9 cellular contexts compared by ENCODE assay signal in genomic region chr11:35418282-35418846, GRCh38. TPM values are rescaled to one million over a fixed set of nuclear protein-coding genes. Genes with fewer than 3 reads are reported as not detected.
DNase-seq lines count a peak whose midpoint lies in the region; ATAC-seq and TF ChIP-seq lines count a peak whose summit lies in the region.
"Had no signal": no experiment of that assay in that cellular context is flagged by ENCODE, and none has a peak within 500 bp of the region (broad histone marks: within the 10 kb centered on the region; RNA-seq: fewer than 3 reads in every experiment).

No MANE protein-coding gene starts in this region.

- no peak overlapping the region for H3T11ph ChIP-seq in H9 (ENCODE audit: low read length)

- H3K4me1 ChIP-seq in A673 (ENCODE audit: insufficient read depth, low read length, poor library complexity, severe bottlenecking) (peaks cover 14% of the 10 kb centered on the region), H9 (ENCODE audit: insufficient read depth, low read length) (no peaks in the 10 kb centered on the region), ascending aorta (peaks cover 3 to 22% of the 10 kb centered on the region in 2 donors), mesodermal cell (ENCODE audit: control insufficient read depth, insufficient read depth, low read length, poor library complexity, severe bottlenecking) (peaks cover 5% of the 10 kb centered on the region)

- H3K23ac ChIP-seq in H9 (ENCODE audit: insufficient read length, low read depth, low read length), result no peak overlapping the region

- no peak overlapping the region for H4K8ac ChIP-seq in H9 (replicated peaks; ENCODE audit: insufficient read length, low read depth, low read length)

- H3K27ac Mint-ChIP-seq in H9, result no peak overlapping the region

- no peaks in the 10 kb centered on the region; a peak in 2 of 5 replicates for H3K9me3 Mint-ChIP-seq in H9

- no TSS peak for BruUV-seq in A673 (replicated peaks; lab: Mats Ljungman, UMichigan)

- H3K27ac ChIP-seq in A673 (ENCODE audit: low read depth, low read length, poor library complexity, severe bottlenecking), result no peak overlapping the region
- no peak overlapping the region for H3K27ac ChIP-seq in H9 (ENCODE audit: insufficient read length, low read depth, low read length)
- no peak overlapping the region for H3K27ac ChIP-seq in ascending aorta
- no peak overlapping the region for H3K27ac ChIP-seq in mesodermal cell (ENCODE audit: low read depth, low read length, severe bottlenecking)
- H3K27ac ChIP-seq: adrenal gland had no signal

- peak overlapping the region; percentile 52 for H3K4me2 ChIP-seq in H9 (ENCODE audit: insufficient read depth, insufficient read length, low read length)

- no peak overlapping the region for H2BK15ac ChIP-seq in H9 (ENCODE audit: low read depth, low read length)

- CTCF ChIA-PET in A673 (lab: Charles Lee), result no interaction called here

- H2AK5ac ChIP-seq in H9 (ENCODE audit: insufficient read length, low read length), result no peak overlapping the region

- peak overlapping the region; percentile 67 to 85 for H3K4me3 Mint-ChIP-seq in H9

- H2BK20ac ChIP-seq in H9 (ENCODE audit: low read depth, low read length, poor library complexity, severe bottlenecking), result no peak overlapping the region

- H3K4me3 ChIP-seq in A673 (ENCODE audit: low read depth, low read length, poor library complexity, severe bottlenecking), result peak overlapping the region; percentile 30
- peak overlapping the region; percentile 44 to 66 for H3K4me3 ChIP-seq in ascending aorta
- H3K4me3 ChIP-seq in mesodermal cell (ENCODE audit: extremely low read depth, insufficient read depth, low read length, poor library complexity, severe bottlenecking), result peak overlapping the region; percentile 49

- H3K27me3 Mint-ChIP-seq in H9 (ENCODE audit: low read depth), result peaks cover 99% of the 10 kb centered on the region

- POLR2A ChIA-PET in A673 (lab: Charles Lee; ENCODE audit: low non-redundant PET), result no interaction called here

- H2AFZ ChIP-seq in H9 (ENCODE audit: low read length), result no peak overlapping the region

- no peak overlapping the region for H3K18ac ChIP-seq in H9 (ENCODE audit: insufficient read length, low read depth, low read length)

- H4K91ac ChIP-seq in H9 (ENCODE audit: insufficient read length, low read depth, low read length), result no peak overlapping the region

- no peaks in the 10 kb centered on the region for H4K20me1 ChIP-seq in H9 (ENCODE audit: control insufficient read depth, insufficient read depth, insufficient read length)

- no peak overlapping the region for H3K4ac ChIP-seq in H9 (ENCODE audit: low read depth, low read length)

- peaks cover 11 to 15% of the 10 kb centered on the region in 2 experiments for H3K4me1 Mint-ChIP-seq in H9

- H2BK12ac ChIP-seq in H9 (ENCODE audit: insufficient read length, low read depth, low read length), result no peak overlapping the region

- no peak overlapping the region for H2BK5ac ChIP-seq in H9 (ENCODE audit: insufficient read length, low read length)

- H3K23me2 ChIP-seq in H9 (ENCODE audit: insufficient read length, low read depth, low read length, poor library complexity, severe bottlenecking), result peaks cover 19% of the 10 kb centered on the region

- H3K27me3 ChIP-seq in A673 (replicated peaks; ENCODE audit: insufficient read depth, low read depth, low read length, poor library complexity) (peaks cover 100% of the 10 kb centered on the region), H9 (ENCODE audit: insufficient read depth, low read length) (peaks cover 52% of the 10 kb centered on the region), ascending aorta (peaks cover 10% of the 10 kb centered on the region)

- DNase-seq in A673 (ENCODE audit: low spot score), result no peak
- DNase-seq in H9, result peak; percentile 72
- DNase-seq in ascending aorta (ENCODE audit: low spot score in 2 of 2), result no peak
- no peak for DNase-seq in GM19240 (ENCODE audit: insufficient read length, low spot score)
- no peak for DNase-seq in HUDEP-2 (lab: John Stamatoyannopoulos, UW; ENCODE audit: unreplicated experiment in 76 of 76)

- no peaks in the 10 kb centered on the region for H3K79me2 ChIP-seq in H9 (ENCODE audit: insufficient read depth, low read length)

- no peaks in the 10 kb centered on the region for H3K36me3 ChIP-seq in A673 (ENCODE audit: insufficient read depth, low read length, poor library complexity, severe bottlenecking)
- H3K36me3 ChIP-seq in ascending aorta, result no peaks in the 10 kb centered on the region
- no peaks in the 10 kb centered on the region for H3K36me3 ChIP-seq in mesodermal cell (ENCODE audit: control insufficient read depth, insufficient read depth, low read length)
- H3K36me3 ChIP-seq: adrenal gland had no signal

- no peaks in the 10 kb centered on the region for H3K79me1 ChIP-seq in H9 (ENCODE audit: insufficient read depth, low read depth, low read length, poor library complexity, severe bottlenecking)

- H3K56ac ChIP-seq in H9 (ENCODE audit: insufficient read length, low read depth, low read length), result no peak overlapping the region

- ATAC-seq in GM18861 (IDR thresholded peaks at IDR 0.05; ENCODE audit: unreplicated experiment) (no peak), GM19452 (IDR thresholded peaks at IDR 0.05; ENCODE audit: unreplicated experiment) (no peak)

- no peak overlapping the region for H2BK120ac ChIP-seq in H9 (ENCODE audit: low read depth, low read length, poor library complexity, severe bottlenecking)

- H4K5ac ChIP-seq in H9 (ENCODE audit: insufficient read length, low read depth, low read length), result no peak overlapping the region

- WGBS in H9 (ENCODE audit: extremely low coverage, insufficient read length, low lambda C conversion rate), result no CpG with 5 or more reads among the region's 29 CpGs
- 1 to 2% methylated on average over 20 to 27 of the region's 29 CpGs for WGBS in mesodermal cell (ENCODE audit: insufficient coverage in 2 of 2), 2 experiments

- no peaks in the 10 kb centered on the region for H3K36me3 Mint-ChIP-seq in H9 (ENCODE audit: insufficient read depth in 1 of 3, low read depth in 3 of 3)

- TF ChIP-seq CTCF in A673 (conservative IDR thresholded peaks at IDR 0.05; ENCODE audit: low read depth, low read length) (no peak), H9 (conservative IDR thresholded peaks at IDR 0.05) (no peak), ascending aorta (IDR thresholded peaks at IDR 0.05) (no peak)

- no peak overlapping the region for H3K9ac ChIP-seq in H9 (ENCODE audit: extremely low read depth, insufficient read length, low read length)

- H3K14ac ChIP-seq in H9 (ENCODE audit: insufficient read depth, low read length), result no peak overlapping the region

- no peaks in the 10 kb centered on the region for H3K9me3 ChIP-seq in A673 (ENCODE audit: low read depth, low read length, poor library complexity, severe bottlenecking)
- no peaks in the 10 kb centered on the region for H3K9me3 ChIP-seq in H9 (ENCODE audit: control insufficient read depth, low read depth, low read length)
- H3K9me3 ChIP-seq in ascending aorta, result no peaks in the 10 kb centered on the region
- H3K9me3 ChIP-seq in mesodermal cell (ENCODE audit: control insufficient read depth, low read length), result no peaks in the 10 kb centered on the region
- H3K9me3 ChIP-seq: adrenal gland had no signal

- intact Hi-C loops in A673 (cut with micrococcal nuclease; ENCODE audit: unreplicated experiment), result no loop called here
- intact Hi-C loops in ascending aorta (cut with DNase I), result no loop called here

RNA-seq across cellular contexts. Expression of gene SLC1A2, which starts 1.0 kb away (rescaled TPM):
- total RNA-seq in A673 (2021) (0.11 TPM in 1 of 2 replicates, not detected in the other), H9 (2021) (0.09 and 0.50 TPM in 2 replicates), ascending aorta (0.32 TPM)
- polyA plus RNA-seq in mesodermal cell (2013, experiment 1 of 2), result 0.96 TPM
- 0.61 TPM for polyA plus RNA-seq in mesodermal cell (2013, experiment 2 of 2)
